In genomic region chr7:35694784-35695627, GRCh38 we compare ENCODE assay signal across 8 cellular contexts. TPM values are rescaled to one million over a fixed set of nuclear protein-coding genes. Genes with fewer than 3 reads are reported as not detected.
DNase-seq lines count a peak whose midpoint lies in the region; ATAC-seq, FAIRE-seq and TF ChIP-seq lines count a peak whose summit lies in the region.

Gene HERPUD2 (minus strand): TSS chr7:35695135. CDS start chr7:35694330, 805 bp downstream.

- peak; percentile 83 for DNase-seq in GM18507 (ENCODE audit: extremely low spot score, insufficient read length, low read depth)
- DNase-seq in NCI-H1930 (lab: John Stamatoyannopoulos, UW) = peak; percentile 70 to 90
- peak in 57 of 58 donors; percentile 58 to 96 (median 90) for DNase-seq in anterior cingulate cortex (lab: John Stamatoyannopoulos, UW)
- peak; percentile 95 for DNase-seq in right atrium auricular region (ENCODE audit: low spot score)
- DNase-seq in psoas muscle = peak; percentile 92 to 96

- no peaks in the 10 kb centered on the region for H3K9me3 ChIP-seq in right atrium auricular region
- no peaks in the 10 kb centered on the region for H3K9me3 ChIP-seq in psoas muscle

- H3K36me3 ChIP-seq in right atrium auricular region = no peaks in the 10 kb centered on the region
- no peaks in the 10 kb centered on the region for H3K36me3 ChIP-seq in psoas muscle (ENCODE audit: insufficient read depth in 1 of 2, low read depth in 1 of 2)
- no peaks in the 10 kb centered on the region for H3K36me3 ChIP-seq in urinary bladder (ENCODE audit: insufficient read depth)

- TF ChIP-seq CTCF in right atrium auricular region (IDR thresholded peaks at IDR 0.05) = no peak
- no peak for TF ChIP-seq CTCF in psoas muscle (IDR thresholded peaks at IDR 0.05)

- FAIRE-seq in GM18507 (lab: Jason Lieb, UNC) = peak; percentile 79

- H3K27me3 ChIP-seq in right atrium auricular region = no peaks in the 10 kb centered on the region
- H3K27me3 ChIP-seq in psoas muscle (ENCODE audit: insufficient read depth in 3 of 3, low read length in 2 of 3) = no peaks in the 10 kb centered on the region

- peak within 1 kb of the TSS; percentile 92 to 98 for H3K27ac ChIP-seq in right atrium auricular region
- H3K27ac ChIP-seq in psoas muscle = peak within 1 kb of the TSS; percentile 96
- peak within 1 kb of the TSS; percentile 94 for H3K27ac ChIP-seq in urinary bladder (ENCODE audit: low read depth)

- H3K4me3 ChIP-seq in right atrium auricular region (peak within 1 kb of the TSS; percentile 93 to 99), psoas muscle (peak within 1 kb of the TSS; percentile 96), urinary bladder (ENCODE audit: low read depth, low read length) (peak within 1 kb of the TSS; percentile 93)

- 0% methylated on average over 44 to 73 of the region's 73 CpGs for WGBS in psoas muscle, 3 donors
- WGBS in urinary bladder = under 1% methylated on average over 73 of the region's 73 CpGs

- H3K4me1 ChIP-seq in right atrium auricular region = peaks cover 0 to 50% of the 10 kb centered on the region in 2 donors
- peaks cover 32% of the 10 kb centered on the region for H3K4me1 ChIP-seq in psoas muscle
- no peaks in the 10 kb centered on the region for H3K4me1 ChIP-seq in urinary bladder (ENCODE audit: insufficient read depth)

- intact Hi-C loops in T-helper 2 cell treated with Interferon-gamma antibody and Interleukin-4, amounts not matched to agents 100 ng/mL and 5 ng/mL, for 36 hours (cut with micrococcal nuclease) = loop anchor here (1.0 to 5.0 kb wide), 7 partner anchors 14 to 672 kb away; partner anchors contain the start of gene DPY19L1
- intact Hi-C loops in psoas muscle (cut with DNase I) = loop anchor here (10.0 kb wide), 3 partner anchors 50 to 600 kb away; no protein-coding TSS in a partner anchor

- peak; percentile 87 for ATAC-seq in HG02973 (IDR thresholded peaks at IDR 0.05; ENCODE audit: unreplicated experiment)
- peak; percentile 96 to 97 (median 97) for ATAC-seq in psoas muscle

RNA-seq across cellular contexts. Expression of gene HERPUD2, which starts in this region (rescaled TPM):
- total RNA-seq in T-helper 2 cell treated with Interferon-gamma antibody and Interleukin-4, amounts not matched to agents 100 ng/mL and 5 ng/mL, for 36 hours = 33.9 and 34.0 TPM in 2 replicates
- 10 to 100 TPM; 14.0 to 23.9 TPM for total RNA-seq in right atrium auricular region
- 10 to 100 TPM; 12.5 to 21.5 (median 16.4) TPM for total RNA-seq in psoas muscle
- polyA plus RNA-seq in psoas muscle = 10 to 100 TPM in 2 of 3 donors, 1 to 10 TPM in 1; 7.9 to 10.2 (median 10.0) TPM
- 27.4 TPM for total RNA-seq in urinary bladder
- polyA plus RNA-seq in urinary bladder = 24.6 TPM

Comparison
In these comparisons a context has a peak if more than half of its experiments do, and no peak if none do; other contexts are left out.
1. Peak in every context shown above with its lines: DNase-seq, ATAC-seq, H3K4me3 ChIP-seq and H3K27ac ChIP-seq.